In the genomic region with DNA sequence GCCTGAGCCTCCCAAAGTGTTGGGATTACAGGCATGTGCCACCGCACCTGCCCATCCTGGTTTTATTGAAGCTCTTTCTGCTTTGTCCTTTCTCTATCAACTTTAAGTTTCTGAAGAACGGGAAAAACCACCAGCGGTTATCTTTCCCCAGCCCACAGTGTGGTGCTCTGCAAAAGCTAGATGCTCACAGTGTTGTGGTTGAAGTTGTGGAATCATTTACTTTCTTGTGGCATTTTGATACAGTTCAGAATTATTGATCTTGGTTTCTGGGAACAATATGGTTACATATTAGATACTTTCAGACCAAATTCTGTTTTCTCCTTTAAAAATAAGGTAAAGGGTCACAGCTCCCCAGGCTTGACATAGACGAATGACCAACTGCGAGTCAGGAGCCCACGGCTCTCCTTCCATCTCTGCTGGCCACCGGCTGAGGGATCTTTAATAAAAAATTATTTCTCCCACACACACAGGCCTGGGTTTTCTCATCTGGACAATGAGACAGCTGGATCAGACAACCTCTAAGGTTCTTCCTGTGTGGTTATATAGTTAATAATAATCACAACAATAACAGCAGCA, we compare ENCODE assay signal across 26 cellular contexts.
DNase-seq lines count a peak whose midpoint lies in the region; ATAC-seq and TF ChIP-seq lines count a peak whose summit lies in the region.
"Had no signal": no experiment of that assay in that cellular context is flagged by ENCODE, and none has a peak within 500 bp of the region (broad histone marks: within the 10 kb centered on the region; RNA-seq: fewer than 3 reads in every experiment).

No MANE protein-coding gene starts in this region.

- DNase-seq in EH (ENCODE audit: low read depth): peak; percentile 22
- peak; percentile 38 for DNase-seq in LHCN-M2 (ENCODE audit: low read depth)
- DNase-seq in body of pancreas: peak; percentile 19 to 50 (median 39)
- peak; percentile 54 for DNase-seq in kidney tubule cell (ENCODE audit: low spot score)
- no peak for DNase-seq in NCI-H2196 (lab: John Stamatoyannopoulos, UW; ENCODE audit: unreplicated experiment)
- DNase-seq in type B pancreatic cell (ENCODE audit: extremely low spot score, unreplicated experiment): no peak
- no peak for DNase-seq in coronary artery (ENCODE audit: low spot score)
- DNase-seq: activated T-cell treated with anti-CD3 and anti-CD28 coated beads, Interleukin-2, amount 50 U/mL, for 4 hours; BE2C; CD8-positive, alpha-beta memory T cell; DMS153; endodermal cell; esophagus squamous epithelium; GF-D8; left ventricle myocardium superior; naive thymus-derived CD4-positive, alpha-beta T cell; NCI-H1417 treated with DMSO at 0.1 percent for 48 hours; NCI-H2081 treated with DMSO at 0.1 percent for 48 hours; NCI-H774; spleen; upper lobe of left lung had no signal

- no peaks in the 10 kb centered on the region for H3K36me3 ChIP-seq in body of pancreas (replicated peaks in 1 of 2; ENCODE audit: insufficient read depth in 1 of 2, low read depth in 2 of 2)
- H3K36me3 ChIP-seq: BE2C, esophagus squamous epithelium, spleen, upper lobe of left lung had no signal

- H3K36me3 Mint-ChIP-seq in type B pancreatic cell: no peaks in the 10 kb centered on the region
- H3K36me3 Mint-ChIP-seq: CD8-positive, alpha-beta memory T cell; mesothelial cell of epicardium had no signal

- no peaks in the 10 kb centered on the region for H3K27me3 ChIP-seq in body of pancreas
- H3K27me3 ChIP-seq: BE2C, upper lobe of left lung had no signal

- no peak overlapping the region for H3K27ac Mint-ChIP-seq in type B pancreatic cell
- H3K27ac Mint-ChIP-seq: CD8-positive, alpha-beta memory T cell; endodermal cell; mesothelial cell of epicardium; naive thymus-derived CD4-positive, alpha-beta T cell; T-helper 1 cell treated with Interleukin-12 subunit alpha and Interleukin-12 subunit beta and Interleukin-4 antibody, amounts not matched to agents 30 μg/mL and 1 μg/mL, for 36 hours had no signal

- ATAC-seq in body of pancreas (peak; percentile 67), HG02571 (IDR thresholded peaks at IDR 0.05; ENCODE audit: unreplicated experiment) (no peak)
- ATAC-seq: activated T-cell treated with anti-CD3 and anti-CD28 coated beads, Interleukin-2, amount 50 U/mL, for 4 hours; K562; left ventricle myocardium superior; naive thymus-derived CD4-positive, alpha-beta T cell had no signal

- peaks cover 5% of the 10 kb centered on the region for H3K9me3 Mint-ChIP-seq in type B pancreatic cell
- H3K9me3 Mint-ChIP-seq: activated T-cell treated with anti-CD3 and anti-CD28 coated beads, Interleukin-2, amount 50 U/mL, for 4 hours; CD8-positive, alpha-beta memory T cell; endodermal cell; mesothelial cell of epicardium; T-helper 1 cell treated with Interleukin-12 subunit alpha and Interleukin-12 subunit beta and Interleukin-4 antibody, amounts not matched to agents 30 μg/mL and 1 μg/mL, for 36 hours had no signal

- TF ChIP-seq POLR2A in body of pancreas (IDR thresholded peaks at IDR 0.05): no peak

- H3K27ac ChIP-seq in body of pancreas (peak overlapping the region in 1 of 4 donors; percentile 1), coronary artery (no peak overlapping the region)
- H3K27ac ChIP-seq: esophagus squamous epithelium, RWPE1, spleen, upper lobe of left lung had no signal

- WGBS in body of pancreas, 2 donors: 28 to 30% methylated on average over 7 of the region's 7 CpGs

- H3K4me3 Mint-ChIP-seq in type B pancreatic cell: no peak overlapping the region
- H3K4me3 Mint-ChIP-seq: activated T-cell treated with anti-CD3 and anti-CD28 coated beads, Interleukin-2, amount 50 U/mL, for 4 hours; CD8-positive, alpha-beta memory T cell; endodermal cell; mesothelial cell of epicardium; naive thymus-derived CD4-positive, alpha-beta T cell; T-helper 1 cell treated with Interleukin-12 subunit alpha and Interleukin-12 subunit beta and Interleukin-4 antibody, amounts not matched to agents 30 μg/mL and 1 μg/mL, for 36 hours had no signal

- TF ChIP-seq CTCF in body of pancreas (IDR thresholded peaks at IDR 0.05) (peak in 5 of 7 experiments; percentile 22 to 61 (median 52)), type B pancreatic cell (conservative IDR thresholded peaks at IDR 0.05) (no peak), coronary artery (IDR thresholded peaks at IDR 0.05) (no peak)

- H3K4me3 ChIP-seq in body of pancreas (no peak overlapping the region), coronary artery (no peak overlapping the region)
- H3K4me3 ChIP-seq: esophagus squamous epithelium, K562, spleen, upper lobe of left lung had no signal

- H3K4me1 Mint-ChIP-seq in type B pancreatic cell (ENCODE audit: unreplicated experiment): peaks cover 8% of the 10 kb centered on the region
- H3K4me1 Mint-ChIP-seq: CD8-positive, alpha-beta memory T cell; naive thymus-derived CD4-positive, alpha-beta T cell had no signal

- H3K4me1 ChIP-seq in body of pancreas: peaks cover 27% of the 10 kb centered on the region
- H3K4me1 ChIP-seq: BE2C, esophagus squamous epithelium, spleen, upper lobe of left lung had no signal

- intact Hi-C loops in body of pancreas (cut with DNase I): no loop called here

- H3K9me3 ChIP-seq in body of pancreas: no peaks in the 10 kb centered on the region
- H3K9me3 ChIP-seq: BE2C, esophagus squamous epithelium, spleen, upper lobe of left lung had no signal

- H3K27me3 Mint-ChIP-seq in type B pancreatic cell: peaks cover 26% of the 10 kb centered on the region

Comparison
In these comparisons a context has a peak if more than half of its experiments do, and no peak if none do; other contexts are left out.
1. DNase-seq: peak in EH (single experiment), LHCN-M2 (single experiment), body of pancreas (4 of 4) and kidney tubule cell (single experiment); none in NCI-H2196 (single experiment), type B pancreatic cell (single experiment) and coronary artery (single experiment).
2. CTCF ChIP-seq: peak in body of pancreas (5 of 7); none in type B pancreatic cell (single experiment) and coronary artery (single experiment).